Comparison of ENCODE assay signal across 21 cellular contexts in genomic region chr7:158272509-158273137, GRCh38.
DNase-seq lines count a peak whose midpoint lies in the region; ATAC-seq, FAIRE-seq and TF ChIP-seq lines count a peak whose summit lies in the region.
"Had no signal": no experiment of that assay in that cellular context is flagged by ENCODE, and none has a peak within 500 bp of the region (broad histone marks: within the 10 kb centered on the region; RNA-seq: fewer than 3 reads in every experiment).

No MANE protein-coding gene starts in this region.

- no peak overlapping the region for H2BK20ac ChIP-seq in H1 (ENCODE audit: low read length)

- H3K4me1 ChIP-seq in left ventricle myocardium inferior (no peaks in the 10 kb centered on the region), H1 (replicated peaks in 1 of 4; ENCODE audit: control insufficient read depth in 3 of 4, insufficient read depth in 4 of 4, low read length in 3 of 4) (peaks cover 0 to 8% (median 0%) of the 10 kb centered on the region in 4 experiments; a peak in 4 of 7 replicates), osteoblast (ENCODE audit: insufficient read depth, low read length) (no peaks in the 10 kb centered on the region), upper lobe of right lung (no peaks in the 10 kb centered on the region)

- H3K27me3 Mint-ChIP-seq in progenitor cell of endocrine pancreas, result no peaks in the 10 kb centered on the region
- H3K27me3 Mint-ChIP-seq: CD8-positive, alpha-beta memory T cell had no signal

- intact Hi-C loops in left ventricle myocardium superior (cut with micrococcal nuclease), result no loop called here
- intact Hi-C loops in left ventricle myocardium inferior (cut with micrococcal nuclease), result no loop called here
- intact Hi-C loops in upper lobe of right lung (cut with DNase I), result no loop called here

- no peak overlapping the region for H4K5ac ChIP-seq in H1 (ENCODE audit: insufficient read length, low read depth, low read length)

- H2AK5ac ChIP-seq in H1 (ENCODE audit: low read depth, low read length), result no peak overlapping the region

- no peak for TF ChIP-seq RAD21 in H1 (IDR thresholded peaks at IDR 0.05 in 1 of 2, conservative IDR thresholded peaks at IDR 0.05 in 1 of 2; ENCODE audit: low read depth in 2 of 2, low read length in 2 of 2)

- H3K4ac ChIP-seq in H1 (replicated peaks; ENCODE audit: insufficient read length, low read depth, low read length), result no peak overlapping the region

- H3K36me3 ChIP-seq in left ventricle myocardium inferior (no peaks in the 10 kb centered on the region), H1 (ENCODE audit: control insufficient read depth in 2 of 4, insufficient read depth in 4 of 4, low read length in 3 of 4) (no peaks in the 10 kb centered on the region), osteoblast (ENCODE audit: insufficient read depth, low read length) (no peaks in the 10 kb centered on the region), upper lobe of right lung (no peaks in the 10 kb centered on the region)
- H3K36me3 ChIP-seq: BLaER1 treated with 17β-estradiol and CSF1 and Interleukin-3, amounts not matched to agents 10 nM and 100 nM; Peyer's patch had no signal

- H3K27ac ChIP-seq in left ventricle myocardium inferior (replicated peaks) (no peak overlapping the region), H1 (ENCODE audit: low read depth, low read length) (no peak overlapping the region), osteoblast (ENCODE audit: low read depth, low read length) (no peak overlapping the region), upper lobe of right lung (no peak overlapping the region)
- H3K27ac ChIP-seq: BLaER1 treated with 17β-estradiol and CSF1 and Interleukin-3, amounts not matched to agents 10 nM and 100 nM; Peyer's patch had no signal

- no peak overlapping the region for H3K18ac ChIP-seq in H1 (ENCODE audit: extremely low read depth, low read length)

- TF ChIP-seq POLR2A in H1 (IDR thresholded peaks at IDR 0.05; ENCODE audit: control extremely low read depth in 1 of 2, low read depth in 2 of 2, low read length in 2 of 2), result no peak

- TF ChIP-seq EP300 in H1 (IDR thresholded peaks at IDR 0.05; ENCODE audit: borderline replicate concordance in 1 of 2, low read depth in 2 of 2, low read length in 2 of 2), result no peak

- no peaks in the 10 kb centered on the region for H3K9me3 Mint-ChIP-seq in progenitor cell of endocrine pancreas (ENCODE audit: low read depth)
- H3K9me3 Mint-ChIP-seq: CD8-positive, alpha-beta memory T cell had no signal

- H3K23me2 ChIP-seq in H1 (ENCODE audit: low read depth, low read length), result no peaks in the 10 kb centered on the region

- H3K4me2 ChIP-seq in H1 (ENCODE audit: insufficient read depth in 1 of 2, low read depth in 2 of 2, low read length in 2 of 2) (no peak overlapping the region), osteoblast (ENCODE audit: insufficient read depth, low read length) (no peak overlapping the region)
- H3K4me2 ChIP-seq: BLaER1 treated with 17β-estradiol and CSF1 and Interleukin-3, amounts not matched to agents 10 nM and 100 nM had no signal

- no peak overlapping the region for H3K14ac ChIP-seq in H1 (ENCODE audit: insufficient read length)

- no peaks in the 10 kb centered on the region for H3K79me2 ChIP-seq in H1 (ENCODE audit: control insufficient read depth in 1 of 2, insufficient read depth in 2 of 2, low read length in 2 of 2)
- H3K79me2 ChIP-seq in osteoblast (ENCODE audit: insufficient read depth, low read length), result no peaks in the 10 kb centered on the region

- no peaks in the 10 kb centered on the region for H3K79me1 ChIP-seq in H1 (ENCODE audit: low read depth, low read length)

- DNase-seq in left ventricle myocardium superior (peak; percentile 10), left ventricle myocardium inferior (no peak), H1 (ENCODE audit: low read depth in 1 of 2, low spot score in 2 of 2) (no peak), osteoblast (ENCODE audit: insufficient read length, low spot score, missing footprints) (peak; percentile 73), upper lobe of right lung (peak; percentile 45), progenitor cell of endocrine pancreas (ENCODE audit: low spot score, unreplicated experiment) (no peak)
- DNase-seq: DMS79, HFFc6, NCI-H1092 treated with DMSO at 0.1 percent for 48 hours, NCI-H146, NCI-H2029 treated with DMSO at 0.1 percent for 48 hours, NCI-H2171, SHP77 had no signal

- H3K27me3 ChIP-seq in left ventricle myocardium inferior (ENCODE audit: low read depth), result peaks cover 25% of the 10 kb centered on the region
- no peaks in the 10 kb centered on the region for H3K27me3 ChIP-seq in H1 (replicated peaks in 1 of 4; ENCODE audit: control insufficient read depth in 3 of 4, extremely low read depth in 1 of 4, insufficient read depth in 3 of 4, low read length in 3 of 4)
- no peaks in the 10 kb centered on the region for H3K27me3 ChIP-seq in osteoblast (ENCODE audit: insufficient read depth, low read length)
- no peaks in the 10 kb centered on the region for H3K27me3 ChIP-seq in upper lobe of right lung
- H3K27me3 ChIP-seq: BLaER1 treated with 17β-estradiol and CSF1 and Interleukin-3, amounts not matched to agents 10 nM and 100 nM; Peyer's patch had no signal

- POLR2A ChIA-PET in H1 (lab: Charles Lee; ENCODE audit: partially characterized antibody), result no interaction called here

- H2BK5ac ChIP-seq in H1 (ENCODE audit: low read depth, low read length), result no peak overlapping the region

- H3K36me3 Mint-ChIP-seq in progenitor cell of endocrine pancreas (ENCODE audit: insufficient read depth), result no peaks in the 10 kb centered on the region
- H3K36me3 Mint-ChIP-seq: CD8-positive, alpha-beta memory T cell had no signal

- no peak overlapping the region for H3K4me3 Mint-ChIP-seq in progenitor cell of endocrine pancreas (ENCODE audit: low read depth)
- H3K4me3 Mint-ChIP-seq: CD8-positive, alpha-beta memory T cell; HFFc6 had no signal

- H2BK12ac ChIP-seq in H1 (ENCODE audit: low read depth, low read length), result no peak overlapping the region

- no peak overlapping the region for H3K27ac Mint-ChIP-seq in progenitor cell of endocrine pancreas
- H3K27ac Mint-ChIP-seq: HFFc6 had no signal

- ATAC-seq in left ventricle myocardium superior (no peak), upper lobe of right lung (no peak), GM18867 (IDR thresholded peaks at IDR 0.05; ENCODE audit: unreplicated experiment) (no peak)
- ATAC-seq: K562 had no signal

- no peak for TF ChIP-seq CTCF in left ventricle myocardium inferior (IDR thresholded peaks at IDR 0.05; ENCODE audit: borderline replicate concordance)
- no peak for TF ChIP-seq CTCF in H1 (IDR thresholded peaks at IDR 0.05; ENCODE audit: control extremely low read depth in 1 of 3, insufficient read depth in 1 of 3, low read depth in 1 of 3, low read length in 3 of 3)
- no peak for TF ChIP-seq CTCF in osteoblast (IDR thresholded peaks at IDR 0.05; ENCODE audit: extremely low read depth, low read depth, low read length)
- no peak for TF ChIP-seq CTCF in upper lobe of right lung (IDR thresholded peaks at IDR 0.05)
- no peak for TF ChIP-seq CTCF in progenitor cell of endocrine pancreas (IDR thresholded peaks at IDR 0.05; ENCODE audit: unreplicated experiment)

- H4K20me1 ChIP-seq in H1 (replicated peaks in 1 of 2; ENCODE audit: control insufficient read depth in 1 of 2, insufficient read depth in 2 of 2, low read length in 2 of 2), result no peaks in the 10 kb centered on the region
- no peaks in the 10 kb centered on the region for H4K20me1 ChIP-seq in osteoblast (ENCODE audit: insufficient read depth, low read length)

- 90% methylated on average over 12 of the region's 15 CpGs; no CpG with 5 or more reads in 1 of the 2 experiments for WGBS in H1 (ENCODE audit: extremely low coverage in 1 of 2, insufficient coverage in 1 of 2, insufficient read length in 1 of 2, insufficient replicate concordance in 2 of 2, low coverage in 1 of 2, low lambda C conversion rate in 2 of 2, missing lambda C conversion rate in 1 of 2), 2 experiments

- no peak overlapping the region; the same call in 1 of the 2 replicates for H4K8ac ChIP-seq in H1 (ENCODE audit: extremely low read depth, insufficient read depth, low read length)

- no peaks in the 10 kb centered on the region for H3K4me1 Mint-ChIP-seq in progenitor cell of endocrine pancreas (ENCODE audit: low read depth)
- H3K4me1 Mint-ChIP-seq: CD8-positive, alpha-beta memory T cell had no signal

- no peak overlapping the region for H3K4me3 ChIP-seq in left ventricle myocardium inferior
- no peak overlapping the region for H3K4me3 ChIP-seq in H1 (ENCODE audit: extremely low read depth in 1 of 4, insufficient read depth in 2 of 4, low read depth in 3 of 4, low read length in 4 of 4)
- H3K4me3 ChIP-seq in osteoblast (ENCODE audit: insufficient read depth, low read length), result no peak overlapping the region
- no peak overlapping the region for H3K4me3 ChIP-seq in upper lobe of right lung
- H3K4me3 ChIP-seq: BLaER1 treated with 17β-estradiol and CSF1 and Interleukin-3, amounts not matched to agents 10 nM and 100 nM; K562; Peyer's patch had no signal

- CTCF ChIA-PET in H1 (lab: Charles Lee; ENCODE audit: partially characterized antibody), result no interaction called here

- no peak overlapping the region for H3K23ac ChIP-seq in H1 (ENCODE audit: insufficient read length)

- no peaks in the 10 kb centered on the region for H3K9me3 ChIP-seq in left ventricle myocardium inferior (replicated peaks)
- H3K9me3 ChIP-seq in H1 (ENCODE audit: insufficient read depth in 2 of 2, low read depth in 1 of 2, low read length in 1 of 2), result peaks cover 8 to 67% of the 10 kb centered on the region in 2 experiments; a peak in 3 of 4 replicates
- no peaks in the 10 kb centered on the region for H3K9me3 ChIP-seq in osteoblast (ENCODE audit: low read depth, low read length)
- H3K9me3 ChIP-seq in upper lobe of right lung, result no peaks in the 10 kb centered on the region
- H3K9me3 ChIP-seq: Peyer's patch had no signal

- no peak overlapping the region for H3K9ac ChIP-seq in H1 (replicated peaks in 1 of 4; ENCODE audit: extremely low read depth in 1 of 4, low read depth in 3 of 4, low read length in 3 of 4)
- H3K9ac ChIP-seq: BLaER1 treated with 17β-estradiol and CSF1 and Interleukin-3, amounts not matched to agents 10 nM and 100 nM had no signal

- no peak overlapping the region for H2BK120ac ChIP-seq in H1 (replicated peaks; ENCODE audit: low read depth, low read length)

- H3K56ac ChIP-seq in H1 (replicated peaks; ENCODE audit: insufficient read length, low read depth, low read length), result no peak overlapping the region

- H2BK15ac ChIP-seq in H1 (ENCODE audit: low read length), result no peak overlapping the region

- H2AFZ ChIP-seq in H1 (ENCODE audit: low read length) (no peak overlapping the region), osteoblast (ENCODE audit: low read length) (no peak overlapping the region)

- no peak for FAIRE-seq in H1 (lab: Jason Lieb, UNC)
- FAIRE-seq: D721Med, GM12892, GM18507, K562 had no signal

- peak overlapping the region; percentile 7 for H4K91ac ChIP-seq in H1 (replicated peaks; ENCODE audit: insufficient read length, low read length)

TF ChIP-seq in H1, 55 proteins besides CTCF, POLR2A, EP300 and RAD21 (continues in another document):
- TF ChIP-seq NANOG (IDR thresholded peaks at IDR 0.05; ENCODE audit: insufficient read depth, low read depth, low read length, poor library complexity, severe bottlenecking), result no peak
- no peak for TF ChIP-seq HDAC6 (IDR thresholded peaks at IDR 0.05; ENCODE audit: low read depth, low read length)
- TF ChIP-seq RFX5 (IDR thresholded peaks at IDR 0.05; ENCODE audit: borderline replicate concordance, low read depth, low read length), result no peak
- TF ChIP-seq KDM1A (IDR thresholded peaks at IDR 0.05; ENCODE audit: borderline replicate concordance, low read length), result no peak

Comparison
In these comparisons a context has a peak if more than half of its experiments do, and no peak if none do; other contexts are left out.
1. DNase-seq: peak in left ventricle myocardium superior (single experiment), osteoblast (single experiment) and upper lobe of right lung (single experiment); none in left ventricle myocardium inferior (single experiment), H1 (0 of 2) and progenitor cell of endocrine pancreas (single experiment).